Comparison of ENCODE assay signal across 10 cellular contexts in genomic region chr1:153422450-153423068, GRCh38. TPM values are rescaled to one million over a fixed set of nuclear protein-coding genes. Genes with fewer than 3 reads are reported as not detected.
A peak's percentile ranks its signal among the peaks of the same experiment; 100 is the strongest.
DNase-seq lines count a peak whose midpoint lies in the region; ATAC-seq and TF ChIP-seq lines count a peak whose summit lies in the region.
"Had no signal": no experiment of that assay in that cellular context is flagged by ENCODE, and none has a peak within 500 bp of the region (broad histone marks: within the 10 kb centered on the region; RNA-seq: fewer than 3 reads in every experiment).

No MANE protein-coding gene starts in this region.

- H3K4me3 ChIP-seq in adrenal gland (no peak overlapping the region), iPS DF 6.9 (ENCODE audit: low read length) (no peak overlapping the region)

- peaks cover 46 to 66% of the 10 kb centered on the region in 2 donors for H3K27me3 Mint-ChIP-seq in T-cell

- DNase-seq in DMS53 (lab: John Stamatoyannopoulos, UW) (peak; percentile 44), DMS53 treated with DMSO at 0.1 percent for 48 hours (lab: John Stamatoyannopoulos, UW; ENCODE audit: unreplicated experiment) (no peak), T-cell (peak in 31 of 34 experiments; percentile 16 to 70 (median 57)), adrenal gland (peak; percentile 59 to 88 (median 78)), iPS DF 6.9 (ENCODE audit: low read depth, low spot score) (peak; percentile 25)
- DNase-seq in stimulated activated CD4-positive, alpha-beta T cell treated with anti-CD3 and anti-CD28 coated beads, Interleukin-1b, Interleukin-23, amount 100 ng/mL, for 1 hour (ENCODE audit: low read depth in 2 of 2) = peak; percentile 13 to 52

- H3K36me3 ChIP-seq in adrenal gland (replicated peaks in 1 of 2) (no peaks in the 10 kb centered on the region), iPS DF 6.9 (ENCODE audit: control insufficient read depth, insufficient read depth, low read length) (no peaks in the 10 kb centered on the region)

- H3K36me3 Mint-ChIP-seq in T-cell = no peaks in the 10 kb centered on the region

- H3K27me3 ChIP-seq in adrenal gland (no peaks in the 10 kb centered on the region), iPS DF 6.9 (ENCODE audit: control insufficient read depth, insufficient read depth, low read length) (no peaks in the 10 kb centered on the region)

- H3K4me1 ChIP-seq in adrenal gland (replicated peaks in 1 of 2) = no peaks in the 10 kb centered on the region
- no peaks in the 10 kb centered on the region for H3K4me1 ChIP-seq in iPS DF 6.9 (ENCODE audit: control insufficient read depth, insufficient read depth, low read length)

- H3K27ac Mint-ChIP-seq in T-cell = no peak overlapping the region

- H3K4me1 Mint-ChIP-seq in T-cell = no peaks in the 10 kb centered on the region

- 3 to 8% (median 5%) methylated on average over 6 of the region's 6 CpGs for WGBS in adrenal gland, 4 donors
- no CpG with 5 or more reads among the region's 6 CpGs for WGBS in iPS DF 6.9 (ENCODE audit: insufficient coverage, insufficient read length)

- no peak overlapping the region for H3K4me3 Mint-ChIP-seq in T-cell

- ATAC-seq in T-cell (replicated peaks in 1 of 4) = peak in 2 of 4 experiments; percentile 43 to 51
- ATAC-seq in GM21619 (IDR thresholded peaks at IDR 0.05; ENCODE audit: unreplicated experiment) = no peak
- no peak for ATAC-seq in GM21423 (IDR thresholded peaks at IDR 0.05; ENCODE audit: unreplicated experiment)

- no peak for TF ChIP-seq CTCF in adrenal gland (IDR thresholded peaks at IDR 0.05)

- no peak for TF ChIP-seq POLR2A in adrenal gland (IDR thresholded peaks at IDR 0.05)

- no peaks in the 10 kb centered on the region for H3K9me3 Mint-ChIP-seq in T-cell

- POLR2A ChIA-PET in T-cell (lab: Charles Lee) = no interaction called here

- H3K27ac ChIP-seq in adrenal gland (no peak overlapping the region), iPS DF 6.9 (ENCODE audit: low read length) (no peak overlapping the region)
- H3K27ac ChIP-seq: 22Rv1 had no signal

- CTCF ChIA-PET in T-cell (lab: Charles Lee) = no interaction called here

- intact Hi-C loops in adrenal gland (cut with DNase I) = no loop called here

- no peaks in the 10 kb centered on the region for H3K9me3 ChIP-seq in adrenal gland (replicated peaks in 1 of 3)
- H3K9me3 ChIP-seq in iPS DF 6.9 (ENCODE audit: control insufficient read depth, insufficient read depth, low read length) = no peaks in the 10 kb centered on the region

RNA-seq across cellular contexts. Expression of gene S100A7A, which starts 6.2 kb away (rescaled TPM):
- total RNA-seq in T-cell (not detected), adrenal gland (not detected)
- polyA plus RNA-seq in adrenal gland = not detected
- polyA plus RNA-seq: adipose tissue had no signal

RNA-seq across cellular contexts. Expression of gene S100A8, which starts 31.7 kb away (rescaled TPM):
- total RNA-seq in T-cell (1 to 10 TPM in 2 of 5 donors, not detected in 3; 1.1 to 3.8 TPM), adrenal gland (100 to 1,000 TPM in 2 of 8 donors, 10 to 100 TPM in 5, 1 to 10 TPM in 1; 3.4 to 257 (median 58.0) TPM)
- polyA plus RNA-seq in adrenal gland = 100 to 1,000 TPM in 2 of 3 donors, 10 to 100 TPM in 1; 27.6 to 231 (median 164) TPM

RNA-seq across cellular contexts. Expression of gene S100A7, which starts 37.9 kb away (rescaled TPM):
- total RNA-seq in T-cell = not detected
- not detected for total RNA-seq in adrenal gland
- polyA plus RNA-seq in adrenal gland = not detected

RNA-seq across cellular contexts. Expression of gene S100A12, which starts 47.1 kb away (rescaled TPM):
- total RNA-seq in T-cell (1 to 10 TPM in 1 of 5 donors, not detected in 4; 1.1 TPM), adrenal gland (1 to 10 TPM in 5 of 8 donors, not detected in 3; 1.1 to 2.2 (median 1.4) TPM)
- 1 to 10 TPM; 4.7 to 9.1 (median 5.9) TPM for polyA plus RNA-seq in adrenal gland
